1 cellular context compared by ENCODE assay signal in genomic region chr9:128529191-128529590, GRCh38.
TF ChIP-seq lines count a peak whose summit lies in the region.

No MANE protein-coding gene starts in this region.

TF ChIP-seq in IMR-90, 13 proteins besides CTCF, POLR2A, EP300 and RAD21:
- TF ChIP-seq CHD1 (IDR thresholded peaks at IDR 0.05; ENCODE audit: low read depth, low read length) (no peak), MXI1 (IDR thresholded peaks at IDR 0.05; ENCODE audit: borderline replicate concordance, low read depth, low read length) (no peak), NFE2L2 (IDR thresholded peaks at IDR 0.05; ENCODE audit: low read depth, low read length) (no peak), RFX5 (IDR thresholded peaks at IDR 0.05; ENCODE audit: low read depth, low read length) (no peak)
- TF ChIP-seq, protein P1, sequence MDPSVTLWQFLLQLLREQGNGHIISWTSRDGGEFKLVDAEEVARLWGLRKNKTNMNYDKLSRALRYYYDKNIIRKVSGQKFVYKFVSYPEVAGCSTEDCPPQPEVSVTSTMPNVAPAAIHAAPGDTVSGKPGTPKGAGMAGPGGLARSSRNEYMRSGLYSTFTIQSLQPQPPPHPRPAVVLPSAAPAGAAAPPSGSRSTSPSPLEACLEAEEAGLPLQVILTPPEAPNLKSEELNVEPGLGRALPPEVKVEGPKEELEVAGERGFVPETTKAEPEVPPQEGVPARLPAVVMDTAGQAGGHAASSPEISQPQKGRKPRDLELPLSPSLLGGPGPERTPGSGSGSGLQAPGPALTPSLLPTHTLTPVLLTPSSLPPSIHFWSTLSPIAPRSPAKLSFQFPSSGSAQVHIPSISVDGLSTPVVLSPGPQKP (IDR thresholded peaks at IDR 0.05; ENCODE audit: borderline replicate concordance, low read depth, low read length) = no peak
